2 cellular contexts compared by ENCODE assay signal in genomic region chr1:43885311-43885801, GRCh38.
TF ChIP-seq lines count a peak whose summit lies in the region.

No MANE protein-coding gene starts in this region.

TF ChIP-seq in HEK293, 187 proteins besides CTCF, POLR2A, EP300 and RAD21 (continues in another document):
- peak; percentile 88 for TF ChIP-seq ZBTB20 (tag by site-specific recombination; IDR thresholded peaks at IDR 0.05)
- peak; percentile 91 for TF ChIP-seq SP7 (tag by site-specific recombination; IDR thresholded peaks at IDR 0.05)
- no peak for TF ChIP-seq ZNF624 (tag by site-specific recombination; IDR thresholded peaks at IDR 0.05)
- TF ChIP-seq SALL2 (tag by site-specific recombination; IDR thresholded peaks at IDR 0.05; ENCODE audit: borderline replicate concordance) = no peak
- no peak for TF ChIP-seq AEBP2 (tag by site-specific recombination; IDR thresholded peaks at IDR 0.05; ENCODE audit: borderline replicate concordance)
- no peak for TF ChIP-seq ZNF202 (tag by site-specific recombination; IDR thresholded peaks at IDR 0.05; ENCODE audit: borderline replicate concordance)
- no peak for TF ChIP-seq ZNF146 (tag by site-specific recombination; IDR thresholded peaks at IDR 0.05)
- TF ChIP-seq ZNF449 (tag by site-specific recombination; IDR thresholded peaks at IDR 0.05) = no peak
- TF ChIP-seq ZBTB10 (tag by site-specific recombination; IDR thresholded peaks at IDR 0.05) = peak; percentile 39; the same call in 1 of the 2 replicates
- TF ChIP-seq ZNF558 (tag by site-specific recombination; IDR thresholded peaks at IDR 0.05) = no peak
- no peak for TF ChIP-seq REST (tag by site-specific recombination; IDR thresholded peaks at IDR 0.05)
- TF ChIP-seq ZNF157 (tag by site-specific recombination; IDR thresholded peaks at IDR 0.05) = no peak
- TF ChIP-seq BCL11B (tag by site-specific recombination; IDR thresholded peaks at IDR 0.05; ENCODE audit: low read depth) = no peak
- TF ChIP-seq ZNF692 (tag by site-specific recombination; IDR thresholded peaks at IDR 0.05) = peak; percentile 44; the same call in 1 of the 2 replicates
- TF ChIP-seq ZNF416 (tag by site-specific recombination; IDR thresholded peaks at IDR 0.05) = no peak
- peak; percentile 56 for TF ChIP-seq ZXDB (tag by site-specific recombination; IDR thresholded peaks at IDR 0.05)
- no peak for TF ChIP-seq ZNF16 (tag by site-specific recombination; IDR thresholded peaks at IDR 0.05; ENCODE audit: low read depth)
- TF ChIP-seq ZBTB8A (tag by site-specific recombination; IDR thresholded peaks at IDR 0.05) = peak; percentile 47
- TF ChIP-seq ZNF404 (tag by site-specific recombination; IDR thresholded peaks at IDR 0.05) = no peak

TF ChIP-seq in HepG2, 621 proteins besides CTCF, POLR2A, EP300 and RAD21:
- no peak for TF ChIP-seq ZNF609 (CRISPR knock-in tag; IDR thresholded peaks at IDR 0.05; ENCODE audit: borderline replicate concordance)
- TF ChIP-seq NRL (CRISPR knock-in tag; IDR thresholded peaks at IDR 0.05; ENCODE audit: borderline replicate concordance) = no peak
- TF ChIP-seq REXO4 (CRISPR knock-in tag; IDR thresholded peaks at IDR 0.05; ENCODE audit: borderline replicate concordance) = no peak
- no peak for TF ChIP-seq SRSF9 (IDR thresholded peaks at IDR 0.05; ENCODE audit: borderline replicate concordance, insufficient read depth, low read depth, low read length, poor library complexity, severe bottlenecking)
- TF ChIP-seq ZNF879 (CRISPR knock-in tag; IDR thresholded peaks at IDR 0.05) = no peak
- TF ChIP-seq ZNF768 (CRISPR knock-in tag; IDR thresholded peaks at IDR 0.05) = no peak
- no peak for TF ChIP-seq SIN3A (IDR thresholded peaks at IDR 0.05; ENCODE audit: borderline replicate concordance, low read depth, low read length)
- TF ChIP-seq CHCHD3 (CRISPR knock-in tag; IDR thresholded peaks at IDR 0.05) = no peak
- TF ChIP-seq MATR3 (CRISPR knock-in tag; IDR thresholded peaks at IDR 0.05) = no peak
- TF ChIP-seq ZNF772 (CRISPR knock-in tag; IDR thresholded peaks at IDR 0.05) = no peak
- no peak for TF ChIP-seq TRIM24 (CRISPR knock-in tag; IDR thresholded peaks at IDR 0.05)
- no peak for TF ChIP-seq FOSL2 (CRISPR knock-in tag; IDR thresholded peaks at IDR 0.05)
- no peak for TF ChIP-seq TFE3 (CRISPR knock-in tag; IDR thresholded peaks at IDR 0.05)
- no peak for TF ChIP-seq SRSF4 (IDR thresholded peaks at IDR 0.05; ENCODE audit: low read depth, low read length, poor library complexity, severe bottlenecking)
- no peak for TF ChIP-seq EEA1 (CRISPR knock-in tag; IDR thresholded peaks at IDR 0.05; ENCODE audit: borderline replicate concordance)
- TF ChIP-seq RBAK (CRISPR knock-in tag; IDR thresholded peaks at IDR 0.05) = no peak
- TF ChIP-seq ZNF292 (CRISPR knock-in tag; IDR thresholded peaks at IDR 0.05; ENCODE audit: borderline replicate concordance, low read depth) = no peak
- TF ChIP-seq PRDM10 (CRISPR knock-in tag; IDR thresholded peaks at IDR 0.05; ENCODE audit: low read depth) = no peak
TF ChIP-seq in HepG2: peak in this region for 0.
